ENCODE assay signal across 8 cellular contexts in genomic region chr1:146448212-146448868, GRCh38.
DNase-seq lines count a peak whose midpoint lies in the region; ATAC-seq, FAIRE-seq and TF ChIP-seq lines count a peak whose summit lies in the region.
"Not testable (repeated sequence)": the region's sequence is repeated elsewhere in the genome, so short reads cannot be mapped to it uniquely, and the experiment has no call there.

No MANE protein-coding gene starts in this region.

- not testable (repeated sequence) for H3K27me3 Mint-ChIP-seq in activated T-helper 17 cell treated with anti-CD3 and anti-CD28 coated beads, Interleukin-2, amount 50 U/mL, for 72 hours; immature natural killer cell (ENCODE audit: low read depth in 3 of 3); progenitor cell of endocrine pancreas

- not testable (repeated sequence) for H4K20me1 ChIP-seq in IMR-90 (ENCODE audit: insufficient read depth, low read length)

- not testable (repeated sequence) for H3K4ac ChIP-seq in IMR-90 (ENCODE audit: low read depth, low read length)

- not testable (repeated sequence) for H2BK120ac ChIP-seq in IMR-90 (ENCODE audit: low read depth, low read length)

- H2AK9ac ChIP-seq in IMR-90 (replicated peaks; ENCODE audit: low read depth, low read length, poor library complexity): not testable (repeated sequence)

- H3K27me3 ChIP-seq in IMR-90 (ENCODE audit: control insufficient read depth, insufficient read depth, low read length): not testable (repeated sequence)

- not testable (repeated sequence) for H4K91ac ChIP-seq in IMR-90 (ENCODE audit: insufficient read depth, low read depth, low read length)

- peak; percentile 56 to 89; a peak in 5 of 6 replicates for ATAC-seq in A549
- peak; percentile 72 for ATAC-seq in IMR-90 (ENCODE audit: low read depth)
- peak; percentile 49 for ATAC-seq in activated T-helper 17 cell treated with anti-CD3 and anti-CD28 coated beads, Interleukin-2, amount 50 U/mL, for 72 hours (replicated peaks)

- H4K5ac ChIP-seq in IMR-90 (ENCODE audit: low read depth, low read length): not testable (repeated sequence)

- in situ Hi-C loops in IMR-90 (cut with MboI; ENCODE audit: low sequenced_read_pairs): not testable (repeated sequence)

- H2BK20ac ChIP-seq in IMR-90 (ENCODE audit: low read depth, low read length): not testable (repeated sequence)

- not testable (repeated sequence) for H3K18ac ChIP-seq in IMR-90 (ENCODE audit: low read depth, low read length)

- not testable (repeated sequence) for H2AFZ ChIP-seq in IMR-90 (replicated peaks; ENCODE audit: low read length, poor library complexity)

- not testable (repeated sequence) for H3K4me2 ChIP-seq in A549; IMR-90 (ENCODE audit: low read depth, low read length)

- not testable (repeated sequence) for H3K4me1 ChIP-seq in A549; IMR-90 (ENCODE audit: control insufficient read depth, insufficient read depth, low read length)

- TF ChIP-seq CTCF in A549 (IDR thresholded peaks at IDR 0.05) (peak; percentile 22; the same call in 2 of the 3 replicates), IMR-90 (conservative IDR thresholded peaks at IDR 0.05; ENCODE audit: low read depth, low read length) (0 out of 2 replicates have a peak, but pooled peaks have one; percentile 16), choroid plexus epithelial cell (conservative IDR thresholded peaks at IDR 0.05; ENCODE audit: low read depth, low read length) (peak; percentile 25), progenitor cell of endocrine pancreas (IDR thresholded peaks at IDR 0.05; ENCODE audit: unreplicated experiment) (peak; percentile 51)

- H3K9ac ChIP-seq in IMR-90 (ENCODE audit: low read depth, low read length): not testable (repeated sequence)

- peak in 1 of 2 experiments; percentile 36; a peak in 2 of 5 replicates for TF ChIP-seq RAD21 in A549 (conservative IDR thresholded peaks at IDR 0.05 in 1 of 2, IDR thresholded peaks at IDR 0.05 in 1 of 2)
- TF ChIP-seq RAD21 in IMR-90 (IDR thresholded peaks at IDR 0.05; ENCODE audit: low read length): not testable (repeated sequence)

- intact Hi-C loops in IMR-90 (cut with micrococcal nuclease): not testable (repeated sequence)

- H3K56ac ChIP-seq in IMR-90 (ENCODE audit: extremely low read depth, insufficient read depth, low read length): not testable (repeated sequence)

- H3K9me3 ChIP-seq in A549; IMR-90 (ENCODE audit: control insufficient read depth, insufficient read depth, low read length): not testable (repeated sequence)

- not testable (repeated sequence) for H4K8ac ChIP-seq in IMR-90 (ENCODE audit: low read depth in 2 of 2, low read length in 2 of 2)

- not testable (repeated sequence) for FAIRE-seq in A549 (lab: Jason Lieb, UNC)

- POLR2A ChIA-PET in A549 (lab: Yijun Ruan, JAX); IMR-90 (lab: Charles Lee; ENCODE audit: unreplicated experiment): not testable (repeated sequence)

- TF ChIP-seq POLR2A in A549 (IDR thresholded peaks at IDR 0.05; ENCODE audit: low read length); IMR-90 (IDR thresholded peaks at IDR 0.05; ENCODE audit: low read depth, low read length): not testable (repeated sequence)

- CTCF ChIA-PET in A549 (lab: Yijun Ruan, JAX); IMR-90 (lab: Yijun Ruan, JAX): not testable (repeated sequence)

- H2AK5ac ChIP-seq in IMR-90 (ENCODE audit: low read depth, low read length): not testable (repeated sequence)

- not testable (repeated sequence) for H3K9me1 ChIP-seq in IMR-90 (ENCODE audit: insufficient read depth, low read length)

- 33% methylated on average over 3 of the region's 4 CpGs for WGBS in A549 (ENCODE audit: missing lambda C conversion rate)
- no CpG with 5 or more reads among the region's 4 CpGs for WGBS in IMR-90 (ENCODE audit: extremely low coverage in 2 of 2, insufficient read length in 1 of 2), 2 experiments

- H3K4me3 Mint-ChIP-seq in activated T-helper 17 cell treated with anti-CD3 and anti-CD28 coated beads, Interleukin-2, amount 50 U/mL, for 72 hours; immature natural killer cell; progenitor cell of endocrine pancreas (ENCODE audit: low read depth): not testable (repeated sequence)

- H3K4me3 ChIP-seq in A549; IMR-90 (ENCODE audit: insufficient read depth, low read depth, low read length); choroid plexus epithelial cell (ENCODE audit: low read depth, low read length): not testable (repeated sequence)

- dilution Hi-C loops in IMR-90 (cut with HindIII; ENCODE audit: low sequenced_read_pairs, unreplicated experiment): not testable (repeated sequence)

- not testable (repeated sequence) for H3K79me1 ChIP-seq in IMR-90 (ENCODE audit: low read depth in 1 of 2, low read length in 2 of 2)

- not testable (repeated sequence) for H3K36me3 Mint-ChIP-seq in activated T-helper 17 cell treated with anti-CD3 and anti-CD28 coated beads, Interleukin-2, amount 50 U/mL, for 72 hours (ENCODE audit: low read depth); immature natural killer cell; progenitor cell of endocrine pancreas (ENCODE audit: insufficient read depth)

- not testable (repeated sequence) for H3K9me3 Mint-ChIP-seq in activated T-helper 17 cell treated with anti-CD3 and anti-CD28 coated beads, Interleukin-2, amount 50 U/mL, for 72 hours; immature natural killer cell; progenitor cell of endocrine pancreas (ENCODE audit: low read depth)

- not testable (repeated sequence) for H3K4me1 Mint-ChIP-seq in activated T-helper 17 cell treated with anti-CD3 and anti-CD28 coated beads, Interleukin-2, amount 50 U/mL, for 72 hours; immature natural killer cell; progenitor cell of endocrine pancreas (ENCODE audit: low read depth)

- H3K27ac Mint-ChIP-seq in activated T-helper 17 cell treated with anti-CD3 and anti-CD28 coated beads, Interleukin-2, amount 50 U/mL, for 72 hours; immature natural killer cell; progenitor cell of endocrine pancreas: not testable (repeated sequence)

- not testable (repeated sequence) for H3K23ac ChIP-seq in IMR-90 (ENCODE audit: low read depth, low read length)

- not testable (repeated sequence) for BruUV-seq in IMR-90 (replicated peaks; lab: Mats Ljungman, UMichigan)

- not testable (repeated sequence) for H3K14ac ChIP-seq in IMR-90 (replicated peaks; ENCODE audit: low read depth, low read length)

- not testable (repeated sequence) for TF ChIP-seq EP300 in A549 (IDR thresholded peaks at IDR 0.05)

- not testable (repeated sequence) for H3K27ac ChIP-seq in A549; IMR-90 (ENCODE audit: insufficient read depth, low read length)

- not testable (repeated sequence) for H2BK15ac ChIP-seq in IMR-90 (ENCODE audit: low read depth, low read length)

- not testable (repeated sequence) for H2BK5ac ChIP-seq in IMR-90 (ENCODE audit: low read depth, low read length, poor library complexity, severe bottlenecking)

- not testable (repeated sequence) for H3K36me3 ChIP-seq in IMR-90 (ENCODE audit: control insufficient read depth, insufficient read depth, low read length)

- not testable (repeated sequence) for DNase-seq in A549 (ENCODE audit: low read depth in 1 of 2, low spot score in 1 of 2); IMR-90; choroid plexus epithelial cell (ENCODE audit: low read depth)
- peak; percentile 68 for DNase-seq in activated CD4-positive, alpha-beta T cell treated with anti-CD3 and anti-CD28 coated beads for 48 hours
- DNase-seq in immature natural killer cell: peak; percentile 53 to 64 (median 57)
- DNase-seq in progenitor cell of endocrine pancreas (ENCODE audit: low spot score, unreplicated experiment): peak; percentile 18
- DNase-seq in stimulated activated CD8-positive, alpha-beta memory T cell treated with anti-CD3 and anti-CD28 coated beads, Interleukin-12 subunit alpha, Interleukin-12 subunit beta, amount 100 ng/mL, for 4 hours (ENCODE audit: low read depth): peak; percentile 32

TF ChIP-seq in A549, 52 proteins besides CTCF, POLR2A, EP300 and RAD21:
- 0 out of 3 replicates have a peak, but pooled peaks have one; percentile 10 for TF ChIP-seq SMC3 (IDR thresholded peaks at IDR 0.05)
